ENCODE assay signal across 18 cellular contexts in genomic region chr7:48611993-48612392, GRCh38.
DNase-seq lines count a peak whose midpoint lies in the region; ATAC-seq and TF ChIP-seq lines count a peak whose summit lies in the region.
"Had no signal": no experiment of that assay in that cellular context is flagged by ENCODE, and none has a peak within 500 bp of the region (broad histone marks: within the 10 kb centered on the region; RNA-seq: fewer than 3 reads in every experiment).

No MANE protein-coding gene starts in this region.

- no peak for TF ChIP-seq CTCF in astrocyte of the spinal cord (IDR thresholded peaks at IDR 0.05; ENCODE audit: low read depth, low read length)
- TF ChIP-seq CTCF in spleen (IDR thresholded peaks at IDR 0.05 in 8 of 11, conservative IDR thresholded peaks at IDR 0.05 in 3 of 11), result no peak

- intact Hi-C loops in spleen (cut with DNase I; ENCODE audit: low total_unique reads), result no loop called here

- no peaks in the 10 kb centered on the region for H3K27me3 ChIP-seq in spleen (replicated peaks in 1 of 7)
- H3K27me3 ChIP-seq: BE2C, MG63 had no signal

- peak; percentile 39 for DNase-seq in H4 (ENCODE audit: low spot score)
- DNase-seq in M059J (ENCODE audit: low read depth), result peak; percentile 8
- peak; percentile 22 for DNase-seq in astrocyte of the spinal cord (ENCODE audit: low read depth, low spot score)
- DNase-seq in kidney tubule cell (ENCODE audit: low spot score), result peak; percentile 30
- no peak for DNase-seq in spleen
- DNase-seq: BE2C, DND-41, H7, HFFc6, MG63, NCI-H1417, NCI-H1694 treated with DMSO at 0.1 percent for 48 hours, NCI-H446, NCI-H526, Right ventricle myocardium superior had no signal

- H3K4me3 ChIP-seq in astrocyte of the spinal cord (ENCODE audit: low read depth, low read length) (no peak overlapping the region), spleen (no peak overlapping the region)
- H3K4me3 ChIP-seq: MG63 had no signal

- H3K9me3 ChIP-seq in spleen, result no peaks in the 10 kb centered on the region
- H3K9me3 ChIP-seq: MG63 had no signal

- no peak overlapping the region for H3K27ac ChIP-seq in spleen

- no peaks in the 10 kb centered on the region for H3K4me1 ChIP-seq in spleen
- H3K4me1 ChIP-seq: BE2C had no signal

- in situ Hi-C loops in astrocyte of the spinal cord (cut with HindIII; ENCODE audit: low sequenced_read_pairs), result no loop called here

- TF ChIP-seq POLR2A in spleen (IDR thresholded peaks at IDR 0.05), result no peak

- peaks cover 0 to 8% (median 0%) of the 10 kb centered on the region in 6 donors for H3K36me3 ChIP-seq in spleen
- H3K36me3 ChIP-seq: BE2C, MG63 had no signal

- 81 to 92% (median 84%) methylated on average over 3 of the region's 3 CpGs for WGBS in spleen, 5 donors

- no peak for ATAC-seq in HG02571 (IDR thresholded peaks at IDR 0.05; ENCODE audit: unreplicated experiment)
- no peak for ATAC-seq in GM19463 (IDR thresholded peaks at IDR 0.05; ENCODE audit: unreplicated experiment)
- no peak for ATAC-seq in GM18517 (IDR thresholded peaks at IDR 0.05; ENCODE audit: unreplicated experiment)
